1 cellular context compared by ENCODE assay signal in genomic region chr15:64072812-64073211, GRCh38.
TF ChIP-seq lines count a peak whose summit lies in the region.

No MANE protein-coding gene starts in this region.

TF ChIP-seq in K562, 482 proteins besides CTCF, POLR2A, EP300 and RAD21:
- TF ChIP-seq STAT5A (IDR thresholded peaks at IDR 0.05; ENCODE audit: borderline replicate concordance, low read length) (no peak), CHAMP1 (IDR thresholded peaks at IDR 0.05) (no peak), NR2F6 (CRISPR knock-in tag; IDR thresholded peaks at IDR 0.05) (no peak), POLR2AphosphoS2 (IDR thresholded peaks at IDR 0.05; ENCODE audit: low read length) (no peak), CTBP1 (IDR thresholded peaks at IDR 0.05; ENCODE audit: borderline replicate concordance) (no peak), XRCC4 (IDR thresholded peaks at IDR 0.05; ENCODE audit: extremely low read depth, insufficient read depth, insufficient read length) (no peak), KLF16 (IDR thresholded peaks at IDR 0.05) (no peak), SMARCE1 (IDR thresholded peaks at IDR 0.05) (no peak), ZNF609 (CRISPR knock-in tag; IDR thresholded peaks at IDR 0.05; ENCODE audit: borderline replicate concordance) (no peak), SREBF2 (CRISPR knock-in tag; IDR thresholded peaks at IDR 0.05) (no peak), SNIP1 (IDR thresholded peaks at IDR 0.05; ENCODE audit: low read depth) (no peak), ZNF512 (tag; IDR thresholded peaks at IDR 0.05) (no peak), CBFA2T3 (IDR thresholded peaks at IDR 0.05) (no peak), GTF2B (IDR thresholded peaks at IDR 0.05; ENCODE audit: extremely low read depth, insufficient read length) (no peak), CEBPZ (IDR thresholded peaks at IDR 0.05; ENCODE audit: borderline replicate concordance, low read depth, low read length) (no peak), ZBTB5 (IDR thresholded peaks at IDR 0.05) (no peak), ZKSCAN8 (CRISPR knock-in tag; IDR thresholded peaks at IDR 0.05) (no peak)
